ENCODE assay signal across 8 cellular contexts in genomic region chr15:77135181-77135580, GRCh38.
"Had no signal": no experiment of that assay in that cellular context is flagged by ENCODE, and none has a peak within 500 bp of the region (broad histone marks: within the 10 kb centered on the region; RNA-seq: fewer than 3 reads in every experiment).

No MANE protein-coding gene starts in this region.

- H3K4me3 ChIP-seq: GM12878 had no signal

- ATAC-seq: GM12878 had no signal

- FAIRE-seq: G401.6, GM12878, GM12891, GM12892, GM18507, GM19239 had no signal

- DNase-seq: GDM1, GF-D8 had no signal
